Comparison of ENCODE assay signal across 8 cellular contexts in genomic region chr11:119100960-119101349, GRCh38. TPM values are rescaled to one million over a fixed set of nuclear protein-coding genes. Genes with fewer than 3 reads are reported as not detected.
DNase-seq lines count a peak whose midpoint lies in the region; ATAC-seq and TF ChIP-seq lines count a peak whose summit lies in the region.

No MANE protein-coding gene starts in this region.

- H3K27ac ChIP-seq in adrenal gland (peak overlapping the region in 4 of 5 donors; percentile 83 to 94 (median 88)), liver (ENCODE audit: low read depth in 1 of 2, low read length in 2 of 2) (peak overlapping the region; percentile 89 to 90), thyroid gland (peak overlapping the region in 1 of 3 donors; percentile 91)

- no peaks in the 10 kb centered on the region for H3K9me3 Mint-ChIP-seq in activated T-cell treated with anti-CD3 and anti-CD28 coated beads, Interleukin-2, amount 50 U/mL, for 24 hours

- TF ChIP-seq RAD21 in liver (IDR thresholded peaks at IDR 0.05): no peak

- H3K36me3 Mint-ChIP-seq in activated T-cell treated with anti-CD3 and anti-CD28 coated beads, Interleukin-2, amount 50 U/mL, for 24 hours (ENCODE audit: low read depth): peaks cover 60% of the 10 kb centered on the region

- H3K36me3 ChIP-seq in adrenal gland (replicated peaks in 1 of 2) (peaks cover 0 to 19% of the 10 kb centered on the region in 2 donors), liver (ENCODE audit: control insufficient read depth in 4 of 4, insufficient read depth in 3 of 4, low read depth in 1 of 4, low read length in 3 of 4) (peaks cover 4 to 18% (median 12%) of the 10 kb centered on the region in 4 donors), thyroid gland (peaks cover 9 to 11% of the 10 kb centered on the region in 2 donors)

- 4 to 6% (median 6%) methylated on average over 7 of the region's 7 CpGs for WGBS in adrenal gland, 4 donors
- WGBS in liver: 4% methylated on average over 7 of the region's 7 CpGs
- WGBS in thyroid gland, 2 donors: 6 to 8% methylated on average over 7 of the region's 7 CpGs

- H3K4me3 ChIP-seq in adrenal gland (peak overlapping the region; percentile 28 to 77 (median 74)), liver (ENCODE audit: low read depth in 1 of 3, low read length in 3 of 3) (peak overlapping the region; percentile 81 to 98 (median 94)), thyroid gland (replicated peaks in 1 of 3) (peak overlapping the region; percentile 35 to 74 (median 59))

- no peak for DNase-seq in activated T-cell treated with anti-CD3 and anti-CD28 coated beads, Interleukin-2, amount 50 U/mL, for 24 hours
- DNase-seq in activated T-cell treated with anti-CD3 and anti-CD28 coated beads for 4 hours (no peak), adrenal gland (no peak), thyroid gland (no peak), erythroblast (lab: John Stamatoyannopoulos, UW) (no peak)

- H3K4me1 Mint-ChIP-seq in activated T-cell treated with anti-CD3 and anti-CD28 coated beads, Interleukin-2, amount 50 U/mL, for 24 hours (ENCODE audit: low read depth): peaks cover 43% of the 10 kb centered on the region

- TF ChIP-seq CTCF in adrenal gland (IDR thresholded peaks at IDR 0.05): no peak
- TF ChIP-seq CTCF in liver (IDR thresholded peaks at IDR 0.05; ENCODE audit: low read depth, low read length, missing input control): no peak
- no peak for TF ChIP-seq CTCF in thyroid gland (IDR thresholded peaks at IDR 0.05)

- no peaks in the 10 kb centered on the region for H3K27me3 Mint-ChIP-seq in activated T-cell treated with anti-CD3 and anti-CD28 coated beads, Interleukin-2, amount 50 U/mL, for 24 hours

- H3K27me3 ChIP-seq in adrenal gland (no peaks in the 10 kb centered on the region), liver (ENCODE audit: control insufficient read depth in 4 of 4, insufficient read depth in 4 of 4, low read length in 3 of 4) (no peaks in the 10 kb centered on the region), thyroid gland (no peaks in the 10 kb centered on the region)

- no peaks in the 10 kb centered on the region for H3K9me3 ChIP-seq in adrenal gland (replicated peaks in 1 of 3)
- no peaks in the 10 kb centered on the region for H3K9me3 ChIP-seq in liver (ENCODE audit: control insufficient read depth in 4 of 4, low read length in 3 of 4)
- no peaks in the 10 kb centered on the region for H3K9me3 ChIP-seq in thyroid gland

- peak overlapping the region; percentile 99 for H3K27ac Mint-ChIP-seq in activated T-cell treated with anti-CD3 and anti-CD28 coated beads, Interleukin-2, amount 50 U/mL, for 24 hours

- peaks cover 22 to 26% of the 10 kb centered on the region in 2 donors for H3K4me1 ChIP-seq in adrenal gland (replicated peaks in 1 of 2)
- peaks cover 0 to 27% (median 22%) of the 10 kb centered on the region in 4 donors for H3K4me1 ChIP-seq in liver (ENCODE audit: control insufficient read depth in 4 of 4, insufficient read depth in 4 of 4, low read length in 3 of 4)
- peaks cover 12 to 21% of the 10 kb centered on the region in 2 donors for H3K4me1 ChIP-seq in thyroid gland

- TF ChIP-seq POLR2A in adrenal gland (IDR thresholded peaks at IDR 0.05): no peak
- TF ChIP-seq POLR2A in thyroid gland (IDR thresholded peaks at IDR 0.05): no peak
- TF ChIP-seq POLR2A in erythroblast (IDR thresholded peaks at IDR 0.05; ENCODE audit: low read length): no peak

- ATAC-seq in GM21360 (IDR thresholded peaks at IDR 0.05; ENCODE audit: unreplicated experiment) (no peak), GM21381 (IDR thresholded peaks at IDR 0.05; ENCODE audit: unreplicated experiment) (no peak)

- peak overlapping the region; percentile 82 to 84 for H3K9ac ChIP-seq in liver (ENCODE audit: low read depth in 1 of 2, low read length in 2 of 2)

- intact Hi-C loops in adrenal gland (cut with DNase I): no loop called here
- intact Hi-C loops in thyroid gland (cut with DNase I): no loop called here

- H3K4me3 Mint-ChIP-seq in activated T-cell treated with anti-CD3 and anti-CD28 coated beads, Interleukin-2, amount 50 U/mL, for 24 hours: peak overlapping the region; percentile 88

TF ChIP-seq in liver, 16 proteins besides CTCF, POLR2A, EP300 and RAD21:
- TF ChIP-seq JUND (IDR thresholded peaks at IDR 0.05) (no peak), YY1 (IDR thresholded peaks at IDR 0.05) (no peak), FOXA2 (IDR thresholded peaks at IDR 0.05) (no peak), ATF3 (IDR thresholded peaks at IDR 0.05) (no peak)

RNA-seq across cellular contexts. Expression of gene DPAGT1, which starts 0.7 kb away (rescaled TPM):
- total RNA-seq in adrenal gland: 10 to 100 TPM; 37.3 to 65.5 (median 53.9) TPM
- 10 to 100 TPM; 26.8 to 73.9 (median 33.5) TPM for polyA plus RNA-seq in adrenal gland
- total RNA-seq in liver: 10 to 100 TPM; 12.8 to 40.5 TPM
- polyA plus RNA-seq in liver: 10 to 100 TPM; 34.3 to 48.0 TPM
- 10 to 100 TPM; 29.8 to 42.8 (median 38.7) TPM for total RNA-seq in thyroid gland

RNA-seq across cellular contexts. Expression of gene C2CD2L, which starts 6.2 kb away (rescaled TPM):
- total RNA-seq in adrenal gland (10 to 100 TPM in 6 of 8 donors, 1 to 10 TPM in 2; 5.1 to 14.2 (median 11.8) TPM), liver (1 to 10 TPM; 3.5 to 6.1 TPM), thyroid gland (1 to 10 TPM; 6.7 to 8.9 (median 7.9) TPM)
- polyA plus RNA-seq in adrenal gland (10 to 100 TPM in 2 of 3 donors, 1 to 10 TPM in 1; 8.1 to 15.8 (median 10.8) TPM), liver (1 to 10 TPM; 2.5 to 6.3 TPM)

RNA-seq across cellular contexts. Expression of gene HMBS, which starts 16.3 kb away (rescaled TPM):
- total RNA-seq in adrenal gland (10 to 100 TPM; 16.8 to 37.2 (median 28.7) TPM), liver (100 to 1,000 TPM in 1 of 2 donors, 10 to 100 TPM in 1; 10.5 to 224 TPM), thyroid gland (10 to 100 TPM; 10.7 to 24.3 (median 19.7) TPM)
- polyA plus RNA-seq in adrenal gland (10 to 100 TPM; 30.1 to 33.4 (median 31.3) TPM), liver (10 to 100 TPM; 21.2 to 32.2 TPM)

RNA-seq across cellular contexts. Expression of gene HINFP, which starts 20.4 kb away (rescaled TPM):
- total RNA-seq in adrenal gland (10 to 100 TPM in 7 of 8 donors, 1 to 10 TPM in 1; 7.4 to 39.1 (median 22.2) TPM), liver (10 to 100 TPM; 10.2 to 14.3 TPM), thyroid gland (10 to 100 TPM; 24.0 to 37.7 (median 33.2) TPM)
- polyA plus RNA-seq in adrenal gland (10 to 100 TPM; 15.3 to 33.6 (median 24.0) TPM), liver (1 to 10 TPM; 6.4 to 6.5 TPM)

RNA-seq across cellular contexts. Expression of gene VPS11, which starts 33.3 kb away (rescaled TPM):
- total RNA-seq in adrenal gland (10 to 100 TPM; 32.8 to 65.1 (median 54.0) TPM), liver (10 to 100 TPM; 12.9 to 17.4 TPM), thyroid gland (10 to 100 TPM; 40.3 to 64.4 (median 47.4) TPM)
- polyA plus RNA-seq in adrenal gland (100 to 1,000 TPM in 2 of 3 donors, 10 to 100 TPM in 1; 60.6 to 146 (median 133) TPM), liver (10 to 100 TPM in 1 of 2 donors, 1 to 10 TPM in 1; 7.2 to 11.5 TPM)
